20 cellular contexts compared by ENCODE assay signal in genomic region chr2:138476940-138477339, GRCh38. TPM values are rescaled to one million over a fixed set of nuclear protein-coding genes. Genes with fewer than 3 reads are reported as not detected.
DNase-seq lines count a peak whose midpoint lies in the region; ATAC-seq and TF ChIP-seq lines count a peak whose summit lies in the region.
"Had no signal": no experiment of that assay in that cellular context is flagged by ENCODE, and none has a peak within 500 bp of the region (broad histone marks: within the 10 kb centered on the region; RNA-seq: fewer than 3 reads in every experiment).

No MANE protein-coding gene starts in this region.

- no peaks in the 10 kb centered on the region for H3K9me3 ChIP-seq in right lobe of liver
- H3K9me3 ChIP-seq: esophagus squamous epithelium, lower lobe of right lung, right atrium auricular region, SJSA1, transverse colon had no signal

- H3K36me3 Mint-ChIP-seq in Calu3 (ENCODE audit: insufficient read depth, unreplicated experiment) = no peaks in the 10 kb centered on the region

- TF ChIP-seq POLR2A in right lobe of liver (IDR thresholded peaks at IDR 0.05) = no peak

- peak; percentile 6 for DNase-seq in UCSD-AML1 (lab: John Stamatoyannopoulos, UW; ENCODE audit: unreplicated experiment)
- no peak for DNase-seq in right lobe of liver
- no peak for DNase-seq in stimulated activated CD4-positive, alpha-beta T cell treated with anti-CD3 and anti-CD28 coated beads, Interleukin-4, amount 100 ng/mL, for 4 hours
- DNase-seq in Calu3 = no peak
- DNase-seq: activated CD8-positive, alpha-beta memory T cell treated with anti-CD3 and anti-CD28 coated beads for 24 hours; activated effector memory CD4-positive, alpha-beta T cell treated with Interleukin-2 at 50 U/mL for 16 hours; aorta; esophagus squamous epithelium; H7; lower lobe of right lung; NCI-H1930; transverse colon had no signal

- H3K4me3 ChIP-seq in right lobe of liver = no peak overlapping the region
- H3K4me3 ChIP-seq: coronary artery, esophagus squamous epithelium, hepatocyte, lower lobe of right lung, right atrium auricular region, SJSA1, transverse colon had no signal

- H3K4me3 Mint-ChIP-seq in Calu3 (ENCODE audit: low read depth, unreplicated experiment) = no peak overlapping the region

- no peaks in the 10 kb centered on the region for H3K36me3 ChIP-seq in right lobe of liver
- H3K36me3 ChIP-seq: esophagus squamous epithelium, lower lobe of right lung, right atrium auricular region, SJSA1, transverse colon had no signal

- CTCF ChIA-PET in Calu3 (lab: Charles Lee) = interaction anchor here (1.0 kb wide), 1 partner anchor 25 kb away, joined by 3 read pairs; no protein-coding TSS in a partner anchor

- 97% methylated on average over 3 of the region's 4 CpGs for WGBS in right lobe of liver (ENCODE audit: insufficient coverage, low coverage, low lambda C conversion rate, missing lambda C conversion rate)

- no TSS peak for BruUV-seq in Calu3 (replicated peaks; lab: Mats Ljungman, UMichigan)

- ATAC-seq in HG02678 (IDR thresholded peaks at IDR 0.05; ENCODE audit: unreplicated experiment) (peak; percentile 54), right lobe of liver (peak; percentile 60 to 73 (median 66)), GM19328 (IDR thresholded peaks at IDR 0.05; ENCODE audit: unreplicated experiment) (no peak), HG03571 (IDR thresholded peaks at IDR 0.05; ENCODE audit: unreplicated experiment) (no peak)
- ATAC-seq: lower lobe of right lung had no signal

- peaks cover 22% of the 10 kb centered on the region for H3K4me1 Mint-ChIP-seq in Calu3 (ENCODE audit: low read depth, unreplicated experiment)

- H3K27ac Mint-ChIP-seq in Calu3 (ENCODE audit: unreplicated experiment) = no peak overlapping the region

- intact Hi-C loops in right lobe of liver (cut with DNase I) = no loop called here
- intact Hi-C loops in Calu3 (cut with micrococcal nuclease; ENCODE audit: unreplicated experiment) = no loop called here

- H3K27me3 ChIP-seq in right lobe of liver = no peaks in the 10 kb centered on the region
- H3K27me3 ChIP-seq: esophagus squamous epithelium, hepatocyte, right atrium auricular region, SJSA1, transverse colon had no signal

- H3K9me3 Mint-ChIP-seq in Calu3 (ENCODE audit: low read depth, unreplicated experiment) = no peaks in the 10 kb centered on the region

- TF ChIP-seq CTCF in GM12872 (IDR thresholded peaks at IDR 0.05; ENCODE audit: insufficient read depth, low read depth, low read length) (peak; percentile 28; the same call in 1 of the 3 replicates), right lobe of liver (IDR thresholded peaks at IDR 0.05) (peak; percentile 19 to 38 (median 23)), Calu3 (IDR thresholded peaks at IDR 0.05; ENCODE audit: unreplicated experiment) (no peak)

- H3K4me1 ChIP-seq in right lobe of liver = no peaks in the 10 kb centered on the region
- H3K4me1 ChIP-seq: esophagus squamous epithelium, right atrium auricular region, SJSA1, transverse colon had no signal

- H3K27ac ChIP-seq in right lobe of liver = no peak overlapping the region
- H3K27ac ChIP-seq: coronary artery, esophagus squamous epithelium, hepatocyte, lower lobe of right lung, right atrium auricular region, SJSA1, transverse colon had no signal

- no peaks in the 10 kb centered on the region for H3K27me3 Mint-ChIP-seq in Calu3 (ENCODE audit: unreplicated experiment)

RNA-seq across cellular contexts. Expression of gene SPOPL, which starts 24.6 kb away (rescaled TPM):
- total RNA-seq in right lobe of liver = 10 to 100 TPM; 10.6 to 14.8 (median 12.3) TPM
- total RNA-seq in Calu3 (2022) = 37.8 and 40.8 TPM in 2 replicates

Comparison
In these comparisons a context has a peak if more than half of its experiments do, and no peak if none do; other contexts are left out.
1. ATAC-seq: peak in HG02678 (single experiment) and right lobe of liver (4 of 4); none in GM19328 (single experiment) and HG03571 (single experiment).